Comparison of ENCODE assay signal across 8 cellular contexts in the genomic region with DNA sequence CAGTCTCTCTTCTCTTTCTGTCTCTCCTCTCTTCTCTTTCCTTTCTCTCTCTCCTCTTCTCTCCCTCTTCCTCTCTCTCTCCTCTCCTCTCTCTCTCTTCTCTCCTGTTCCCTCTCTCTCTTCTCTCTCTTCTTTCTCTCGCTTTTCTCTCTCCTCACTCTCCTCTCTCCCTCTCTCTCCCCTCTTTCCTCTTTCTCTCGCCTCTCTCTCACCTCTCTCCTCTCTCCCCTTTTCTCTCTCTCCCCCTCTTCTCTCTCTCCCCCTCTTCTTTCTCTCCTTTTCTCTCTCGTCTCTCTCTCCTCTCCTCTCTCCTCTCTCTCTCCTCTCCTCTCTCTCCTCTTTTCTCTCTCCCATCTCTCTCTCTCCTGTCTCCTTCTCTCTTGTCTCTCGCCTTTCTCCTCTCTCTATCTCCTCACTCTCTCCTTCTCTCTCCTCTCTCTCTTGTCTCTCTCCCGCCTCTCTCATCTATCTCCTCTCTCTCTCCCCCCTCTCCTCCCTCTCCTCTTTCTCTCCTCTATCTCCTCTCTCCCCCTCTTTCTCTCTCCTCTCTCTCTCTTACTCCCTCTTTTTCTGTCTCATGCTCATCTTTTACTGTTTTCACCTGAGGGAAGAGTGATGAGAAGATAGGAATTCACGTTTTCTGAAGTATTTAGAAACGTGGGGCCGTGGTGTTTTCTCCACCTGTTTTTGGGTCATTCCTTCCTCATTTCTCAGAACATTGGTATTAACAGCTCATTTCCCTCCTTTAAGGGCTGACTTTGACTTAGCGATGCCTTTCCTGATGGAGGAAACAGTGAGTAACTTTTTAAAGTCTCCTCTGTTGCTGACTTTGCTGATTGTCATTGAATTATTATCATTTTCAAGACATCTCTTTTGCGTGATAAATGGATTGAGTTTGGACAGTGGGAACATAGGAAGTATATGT.
A peak's percentile ranks its signal among the peaks of the same experiment; 100 is the strongest.
DNase-seq lines count a peak whose midpoint lies in the region; ATAC-seq, FAIRE-seq and TF ChIP-seq lines count a peak whose summit lies in the region.

No MANE protein-coding gene starts in this region.

- peaks cover 29% of the 10 kb centered on the region for H3K79me1 ChIP-seq in mesenchymal stem cell (replicated peaks; ENCODE audit: low read length, poor library complexity, severe bottlenecking)

- H3K79me2 ChIP-seq in K562 (ENCODE audit: control insufficient read depth, insufficient read depth, low read length) = peaks cover 4% of the 10 kb centered on the region; the same call in 2 of the 3 replicates

- no peak for FAIRE-seq in K562 (lab: Jason Lieb, UNC)

- intact Hi-C loops in K562 (cut with micrococcal nuclease) = no loop called here
- intact Hi-C loops in aorta (cut with DNase I) = loop anchor here in 1 of 2 donors (10.0 kb wide), 1 partner anchor 84 kb away; the partner anchor contains the start of gene CD99

- CTCF ChIA-PET in K562 (lab: Yijun Ruan, JAX; ENCODE audit: low intra/inter-chr PET ratio) = no interaction called here

- no peak overlapping the region for H3K23ac ChIP-seq in mesenchymal stem cell (ENCODE audit: low read length in 2 of 2)

- H4K8ac ChIP-seq in mesenchymal stem cell (ENCODE audit: low read length) = no peak overlapping the region

- no peak overlapping the region for H3K14ac ChIP-seq in mesenchymal stem cell (ENCODE audit: low read length in 2 of 2)

- H2AFZ ChIP-seq in K562 (ENCODE audit: low read depth, low read length) = no peak overlapping the region
- H2AFZ ChIP-seq in mesenchymal stem cell (ENCODE audit: low read depth, low read length) = no peak overlapping the region

- H3K4me1 ChIP-seq in K562 (replicated peaks in 1 of 2; ENCODE audit: control insufficient read depth in 2 of 2, insufficient read depth in 2 of 2, low read length in 2 of 2) = peaks cover 6 to 19% of the 10 kb centered on the region in 2 experiments; a peak in 4 of 5 replicates
- H3K4me1 ChIP-seq in mesenchymal stem cell (ENCODE audit: control insufficient read depth, insufficient read depth, low read depth, low read length) = peaks cover 4% of the 10 kb centered on the region
- H3K4me1 ChIP-seq in aorta (ENCODE audit: control insufficient read depth in 1 of 2, insufficient read depth in 2 of 2, low read length in 2 of 2) = no peaks in the 10 kb centered on the region

- no peaks in the 10 kb centered on the region for H3K27me3 Mint-ChIP-seq in stimulated activated naive CD8-positive, alpha-beta T cell treated with anti-CD3 and anti-CD28 coated beads, Interleukin-15, Interleukin-2, amounts not matched to agents 100 ng/mL and 50 ng/mL, for 24 hours

- no peaks in the 10 kb centered on the region for H4K20me1 ChIP-seq in K562 (replicated peaks; ENCODE audit: control insufficient read depth, insufficient read depth, low read length)

- H3K4ac ChIP-seq in mesenchymal stem cell (ENCODE audit: low read depth in 1 of 2, low read length in 2 of 2) = no peak overlapping the region

- no TSS peak for BruUV-seq in K562 (replicated peaks; lab: Mats Ljungman, UMichigan)

- peak overlapping the region; percentile 96 for H3K4me3 Mint-ChIP-seq in stimulated activated naive CD8-positive, alpha-beta T cell treated with anti-CD3 and anti-CD28 coated beads, Interleukin-15, Interleukin-2, amounts not matched to agents 100 ng/mL and 50 ng/mL, for 24 hours

- no peak for ATAC-seq in stimulated activated naive CD8-positive, alpha-beta T cell treated with anti-CD3 and anti-CD28 coated beads, Interleukin-15, Interleukin-2, amounts not matched to agents 100 U/mL and 50 U/mL, for 24 hours
- ATAC-seq in K562 (no peak), aorta (ENCODE audit: low FRiP score) (no peak)

- H3K9me3 Mint-ChIP-seq in stimulated activated naive CD8-positive, alpha-beta T cell treated with anti-CD3 and anti-CD28 coated beads, Interleukin-15, Interleukin-2, amounts not matched to agents 100 ng/mL and 50 ng/mL, for 24 hours = peaks cover 6% of the 10 kb centered on the region

- peak overlapping the region; percentile 24 to 61; a peak in 2 of 4 replicates for H3K9ac ChIP-seq in K562 (ENCODE audit: insufficient read depth in 1 of 2, low read depth in 2 of 2, low read length in 2 of 2)
- H3K9ac ChIP-seq in mesenchymal stem cell (ENCODE audit: low read length) = peak overlapping the region; percentile 85

- peak overlapping the region; percentile 78 for H3K4me2 ChIP-seq in K562 (ENCODE audit: insufficient read depth, low read length)
- H3K4me2 ChIP-seq in mesenchymal stem cell (ENCODE audit: low read length, poor library complexity, severe bottlenecking) = peak overlapping the region; percentile 97

- in situ Hi-C loops in K562 (cut with MboI) = loop anchor here (25.0 kb wide), 3 partner anchors 673 to 1148 kb away; partner anchors contain the start of gene ASMTL

- no peaks in the 10 kb centered on the region for H3K9me1 ChIP-seq in K562 (ENCODE audit: control insufficient read depth, insufficient read depth, low read length)

- H2BK120ac ChIP-seq in mesenchymal stem cell (ENCODE audit: low read depth, low read length) = no peak overlapping the region

- TF ChIP-seq POLR2A in K562 (conservative IDR thresholded peaks at IDR 0.05) = no peak

- no peak for TF ChIP-seq EP300 in K562 (IDR thresholded peaks at IDR 0.05; ENCODE audit: low read length)

- H3K27me3 ChIP-seq in K562 (ENCODE audit: control insufficient read depth in 2 of 2, insufficient read depth in 2 of 2, low read length in 2 of 2) (no peaks in the 10 kb centered on the region), mesenchymal stem cell (ENCODE audit: control insufficient read depth in 1 of 2, insufficient read depth in 1 of 2, low read length in 2 of 2) (no peaks in the 10 kb centered on the region), aorta (ENCODE audit: control insufficient read depth in 1 of 2, insufficient read depth in 2 of 2, low read length in 1 of 2) (no peaks in the 10 kb centered on the region)

- H2BK12ac ChIP-seq in mesenchymal stem cell (ENCODE audit: low read length in 2 of 2) = no peak overlapping the region

- no peaks in the 10 kb centered on the region for H3K9me3 ChIP-seq in K562 (replicated peaks; ENCODE audit: control insufficient read depth, insufficient read depth, low read depth, low read length)
- H3K9me3 ChIP-seq in mesenchymal stem cell (ENCODE audit: control insufficient read depth, low read length) = no peaks in the 10 kb centered on the region
- H3K9me3 ChIP-seq in aorta (ENCODE audit: control insufficient read depth, low read length) = no peaks in the 10 kb centered on the region

- H3K18ac ChIP-seq in mesenchymal stem cell (ENCODE audit: low read depth in 1 of 2, low read length in 2 of 2) = no peak overlapping the region

- 25% methylated on average over 7 of the region's 10 CpGs for WGBS in K562 (ENCODE audit: insufficient coverage, low coverage, missing lambda C conversion rate)
- WGBS in mesenchymal stem cell = 17% methylated on average over 7 of the region's 10 CpGs
- WGBS in aorta, 2 donors = 38 to 50% methylated on average over 10 of the region's 10 CpGs

- H4K91ac ChIP-seq in mesenchymal stem cell (ENCODE audit: low read length) = no peak overlapping the region

- H2BK5ac ChIP-seq in mesenchymal stem cell (ENCODE audit: low read depth, low read length, poor library complexity, severe bottlenecking) = no peak overlapping the region

- H3K4me1 Mint-ChIP-seq in stimulated activated naive CD8-positive, alpha-beta T cell treated with anti-CD3 and anti-CD28 coated beads, Interleukin-15, Interleukin-2, amounts not matched to agents 100 ng/mL and 50 ng/mL, for 24 hours (ENCODE audit: low read depth) = peaks cover 65% of the 10 kb centered on the region

- POLR2A ChIA-PET in K562 (lab: Yijun Ruan, JAX) = no interaction called here

- peak overlapping the region; percentile 86 for H3K27ac Mint-ChIP-seq in stimulated activated naive CD8-positive, alpha-beta T cell treated with anti-CD3 and anti-CD28 coated beads, Interleukin-15, Interleukin-2, amounts not matched to agents 100 ng/mL and 50 ng/mL, for 24 hours

- peak overlapping the region; percentile 75 for H3K4me3 ChIP-seq in K562
- H3K4me3 ChIP-seq in mesenchymal stem cell (ENCODE audit: insufficient read depth in 1 of 2, low read depth in 1 of 2, low read length in 2 of 2) = peak overlapping the region in 1 of 2 experiments; percentile 93
- H3K4me3 ChIP-seq in aorta (ENCODE audit: low read length in 2 of 2) = peak overlapping the region; percentile 33 to 83

- H3K36me3 ChIP-seq in K562 (ENCODE audit: control insufficient read depth, insufficient read depth, low read length) (peaks cover 6% of the 10 kb centered on the region; the same call in 2 of the 3 replicates), mesenchymal stem cell (ENCODE audit: control insufficient read depth in 1 of 2, insufficient read depth in 2 of 2, low read depth in 1 of 2, low read length in 2 of 2) (peaks cover 0 to 2% of the 10 kb centered on the region in 2 experiments), aorta (ENCODE audit: control insufficient read depth in 1 of 2, insufficient read depth in 2 of 2, low read length in 1 of 2) (no peaks in the 10 kb centered on the region)

- H3K27ac ChIP-seq in K562 (ENCODE audit: extremely low read depth, low read depth, low read length) (no peak overlapping the region), mesenchymal stem cell (ENCODE audit: low read length, poor library complexity, severe bottlenecking) (no peak overlapping the region), aorta (ENCODE audit: low read depth in 1 of 2, low read length in 2 of 2) (no peak overlapping the region)

- H2BK15ac ChIP-seq in mesenchymal stem cell (ENCODE audit: low read depth, poor library complexity, severe bottlenecking) = no peak overlapping the region

- DNase-seq in stimulated activated naive CD8-positive, alpha-beta T cell treated with anti-CD3 and anti-CD28 coated beads, Interleukin-15, Interleukin-2, amounts not matched to agents 100 U/mL and 50 U/mL, for 24 hours = no peak
- no peak for DNase-seq in K562 (ENCODE audit: extremely low read depth in 1 of 4, low spot score in 3 of 4)
- DNase-seq in mesenchymal stem cell = peak; percentile 40
- DNase-seq in aorta = no peak
- no peak for DNase-seq in hippocampal formation (lab: John Stamatoyannopoulos, UW)
- no peak for DNase-seq in NCI-H2171 treated with DMSO at 0.1 percent for 48 hours (lab: John Stamatoyannopoulos, UW)
- no peak for DNase-seq in NCI-H774 (lab: John Stamatoyannopoulos, UW)

- H3K36me3 Mint-ChIP-seq in stimulated activated naive CD8-positive, alpha-beta T cell treated with anti-CD3 and anti-CD28 coated beads, Interleukin-15, Interleukin-2, amounts not matched to agents 100 ng/mL and 50 ng/mL, for 24 hours (ENCODE audit: low read depth) = peaks cover 53% of the 10 kb centered on the region

- no peak for TF ChIP-seq RAD21 in K562 (CRISPR knock-in tag; conservative IDR thresholded peaks at IDR 0.05 in 1 of 2, IDR thresholded peaks at IDR 0.05 in 1 of 2)

- no peak overlapping the region for H2AK5ac ChIP-seq in mesenchymal stem cell (ENCODE audit: low read length, severe bottlenecking)

- no peak for TF ChIP-seq CTCF in K562 (IDR thresholded peaks at IDR 0.05 in 2 of 3, conservative IDR thresholded peaks at IDR 0.05 in 1 of 3; ENCODE audit: insufficient read depth in 2 of 3, low read depth in 1 of 3, low read length in 3 of 3)

TF ChIP-seq in K562, 482 proteins besides CTCF, POLR2A, EP300 and RAD21 (continues in another document):
- TF ChIP-seq MBD2 (IDR thresholded peaks at IDR 0.05; ENCODE audit: borderline replicate concordance, low read depth) (no peak), RNF2 (IDR thresholded peaks at IDR 0.05) (no peak), ZNF316 (IDR thresholded peaks at IDR 0.05) (0 out of 2 replicates have a peak, but pooled peaks have one; percentile 18)
